ENCODE assay signal across 22 cellular contexts in genomic region chr17:60514053-60514452, GRCh38.
"Had no signal": no experiment of that assay in that cellular context is flagged by ENCODE, and none has a peak within 500 bp of the region (broad histone marks: within the 10 kb centered on the region; RNA-seq: fewer than 3 reads in every experiment).

No MANE protein-coding gene starts in this region.

- H3K36me3 ChIP-seq: breast epithelium, gastrocnemius medialis, neural progenitor cell had no signal

- H3K4me3 ChIP-seq: breast epithelium, coronary artery, esophagus squamous epithelium, gastrocnemius medialis, neural progenitor cell had no signal

- DNase-seq: activated CD4-positive, alpha-beta T cell treated with anti-CD3 and anti-CD28 coated beads, Interleukin-2, amount 10 ng/mL, durations not matched to agents 7 days and 5 days; activated CD4-positive, CD25-positive, alpha-beta regulatory T cell treated with anti-CD3 and anti-CD28 coated beads, Interleukin-2, amount 50 U/mL, for 72 hours; activated CD8-positive, alpha-beta memory T cell treated with anti-CD3 and anti-CD28 coated beads, Interleukin-2, amount 10 ng/mL, durations not matched to agents 7 days and 5 days; activated CD8-positive, alpha-beta T cell treated with anti-CD3 and anti-CD28 coated beads for 36 hours; activated gamma-delta T cell treated with Interleukin-2 at 50 U/mL for 16 hours; activated naive CD8-positive, alpha-beta T cell treated with anti-CD3 and anti-CD28 coated beads for 36 hours; amniotic stem cell; esophagus squamous epithelium; gastrocnemius medialis; hypothalamus; left cardiac atrium; naive B cell; posterior cingulate gyrus; retina; stimulated activated CD4-positive, alpha-beta T cell treated with anti-CD3 and anti-CD28 coated beads, Interleukin-4, amount 100 ng/mL, for 1 hour; stimulated activated naive CD8-positive, alpha-beta T cell treated with anti-CD3 and anti-CD28 coated beads, Interleukin-15, Interleukin-2, amounts not matched to agents 100 U/mL and 50 U/mL, for 24 hours; T-cell; WERI-Rb-1 had no signal

- ATAC-seq: activated CD8-positive, alpha-beta memory T cell treated with anti-CD3 and anti-CD28 coated beads, Interleukin-2, amount 10 ng/mL, durations not matched to agents 7 days and 5 days; activated CD8-positive, alpha-beta T cell treated with anti-CD3 and anti-CD28 coated beads for 36 hours; gastrocnemius medialis; left cardiac atrium; stimulated activated naive CD8-positive, alpha-beta T cell treated with anti-CD3 and anti-CD28 coated beads, Interleukin-15, Interleukin-2, amounts not matched to agents 100 U/mL and 50 U/mL, for 24 hours; T-cell had no signal

- H3K27me3 Mint-ChIP-seq: activated CD4-positive, alpha-beta T cell treated with anti-CD3 and anti-CD28 coated beads, Interleukin-2, amount 10 ng/mL, durations not matched to agents 7 days and 5 days; activated CD8-positive, alpha-beta memory T cell treated with anti-CD3 and anti-CD28 coated beads, Interleukin-2, amount 10 ng/mL, durations not matched to agents 7 days and 5 days; activated CD8-positive, alpha-beta T cell treated with anti-CD3 and anti-CD28 coated beads for 36 hours; activated naive CD8-positive, alpha-beta T cell treated with anti-CD3 and anti-CD28 coated beads for 36 hours; central memory CD8-positive, alpha-beta T cell; naive B cell; T-cell had no signal

- H3K27me3 ChIP-seq: breast epithelium, esophagus squamous epithelium, gastrocnemius medialis, neural progenitor cell had no signal

- H3K9ac ChIP-seq: neural progenitor cell had no signal

- H3K4me1 Mint-ChIP-seq: activated CD8-positive, alpha-beta memory T cell treated with anti-CD3 and anti-CD28 coated beads, Interleukin-2, amount 10 ng/mL, durations not matched to agents 7 days and 5 days; neural progenitor cell had no signal

- H3K4me3 Mint-ChIP-seq: activated CD4-positive, alpha-beta T cell treated with anti-CD3 and anti-CD28 coated beads, Interleukin-2, amount 10 ng/mL, durations not matched to agents 7 days and 5 days; activated CD8-positive, alpha-beta memory T cell treated with anti-CD3 and anti-CD28 coated beads, Interleukin-2, amount 10 ng/mL, durations not matched to agents 7 days and 5 days; activated CD8-positive, alpha-beta T cell treated with anti-CD3 and anti-CD28 coated beads for 36 hours; activated naive CD8-positive, alpha-beta T cell treated with anti-CD3 and anti-CD28 coated beads for 36 hours; central memory CD8-positive, alpha-beta T cell; naive B cell; neural progenitor cell; T-cell had no signal

- H3K9me3 Mint-ChIP-seq: activated CD4-positive, alpha-beta T cell treated with anti-CD3 and anti-CD28 coated beads, Interleukin-2, amount 10 ng/mL, durations not matched to agents 7 days and 5 days; activated CD8-positive, alpha-beta T cell treated with anti-CD3 and anti-CD28 coated beads for 36 hours; activated naive CD8-positive, alpha-beta T cell treated with anti-CD3 and anti-CD28 coated beads for 36 hours; central memory CD8-positive, alpha-beta T cell; naive B cell; neural progenitor cell; T-cell had no signal

- H2AFZ ChIP-seq: neural progenitor cell had no signal

- H3K27ac Mint-ChIP-seq: activated CD4-positive, alpha-beta T cell treated with anti-CD3 and anti-CD28 coated beads, Interleukin-2, amount 10 ng/mL, durations not matched to agents 7 days and 5 days; activated CD8-positive, alpha-beta memory T cell treated with anti-CD3 and anti-CD28 coated beads, Interleukin-2, amount 10 ng/mL, durations not matched to agents 7 days and 5 days; activated CD8-positive, alpha-beta T cell treated with anti-CD3 and anti-CD28 coated beads for 36 hours; activated naive CD8-positive, alpha-beta T cell treated with anti-CD3 and anti-CD28 coated beads for 36 hours; neural progenitor cell had no signal

- H3K9me3 ChIP-seq: breast epithelium, esophagus squamous epithelium, gastrocnemius medialis had no signal

- H3K4me2 ChIP-seq: neural progenitor cell had no signal

- H3K4me1 ChIP-seq: breast epithelium, neural progenitor cell had no signal

- H3K27ac ChIP-seq: breast epithelium, coronary artery, esophagus squamous epithelium, gastrocnemius medialis, neural progenitor cell, WERI-Rb-1 had no signal
